Comparison of ENCODE assay signal across 8 cellular contexts in genomic region chr5:112174959-112175594, GRCh38.
DNase-seq lines count a peak whose midpoint lies in the region; ATAC-seq and TF ChIP-seq lines count a peak whose summit lies in the region.

No MANE protein-coding gene starts in this region.

- no peaks in the 10 kb centered on the region for H3K79me2 ChIP-seq in DND-41 (ENCODE audit: insufficient read depth, low read length)

- peaks cover 3% of the 10 kb centered on the region; the same call in 1 of the 2 replicates for H3K4me1 ChIP-seq in DND-41 (ENCODE audit: insufficient read depth, low read length)
- peaks cover 0 to 4% (median 0%) of the 10 kb centered on the region in 4 donors for H3K4me1 ChIP-seq in sigmoid colon

- H3K36me3 ChIP-seq in DND-41 (ENCODE audit: insufficient read depth, low read length) (no peaks in the 10 kb centered on the region), sigmoid colon (peaks cover 0 to 3% (median 0%) of the 10 kb centered on the region in 4 donors)

- no peaks in the 10 kb centered on the region for H4K20me1 ChIP-seq in DND-41 (ENCODE audit: insufficient read depth, low read length)

- TF ChIP-seq CTCF in DND-41 (IDR thresholded peaks at IDR 0.05; ENCODE audit: borderline replicate concordance, extremely low read depth, low read length, poor library complexity, severe bottlenecking) (peak; percentile 71), sigmoid colon (IDR thresholded peaks at IDR 0.05) (peak; percentile 15 to 51 (median 44))

- 0 out of 2 replicates have a peak overlapping the region, but pooled peaks have one; percentile 6 for H3K4me2 ChIP-seq in DND-41 (ENCODE audit: insufficient read depth, low read length)

- peak; percentile 52 for DNase-seq in DND-41
- DNase-seq in NCI-H69 (lab: John Stamatoyannopoulos, UW) = peak; percentile 83
- DNase-seq in activated naive CD4-positive, alpha-beta T cell treated with anti-CD3 and anti-CD28 coated beads, Interleukin-2, amount 50 U/mL, for 16 hours = peak; percentile 16
- no peak for DNase-seq in left cardiac atrium
- DNase-seq in sigmoid colon = no peak
- no peak for DNase-seq in ecto neural progenitor cell (ENCODE audit: low spot score)

- H2AFZ ChIP-seq in DND-41 (ENCODE audit: low read depth, low read length) = no peak overlapping the region

- ATAC-seq in DND-41 (ENCODE audit: insufficient read depth, low read depth) (peak; percentile 84), GM19455 (IDR thresholded peaks at IDR 0.05; ENCODE audit: unreplicated experiment) (peak; percentile 87), HG03460 (IDR thresholded peaks at IDR 0.05; ENCODE audit: unreplicated experiment) (peak; percentile 89), left cardiac atrium (peak; percentile 66 to 74)

- TF ChIP-seq EP300 in sigmoid colon (IDR thresholded peaks at IDR 0.05) = no peak

- H3K27me3 ChIP-seq in DND-41 (ENCODE audit: insufficient read depth, low read length, poor library complexity) (no peaks in the 10 kb centered on the region), sigmoid colon (no peaks in the 10 kb centered on the region)

- H3K4me3 ChIP-seq in DND-41 (ENCODE audit: low read depth in 1 of 2, low read length in 2 of 2) (no peak overlapping the region), sigmoid colon (no peak overlapping the region)

- H3K9me3 ChIP-seq in DND-41 (ENCODE audit: insufficient read depth, low read length, severe bottlenecking) (no peaks in the 10 kb centered on the region), sigmoid colon (no peaks in the 10 kb centered on the region)

- no peak for TF ChIP-seq POLR2A in sigmoid colon (IDR thresholded peaks at IDR 0.05)

- intact Hi-C loops in left cardiac atrium (cut with DNase I) (loop anchor here (2.0 to 10.0 kb wide), 3 partner anchors 246 to 350 kb away; no protein-coding TSS in a partner anchor), sigmoid colon (cut with DNase I) (loop anchor here (1.0 kb wide), 1 partner anchor 245 kb away; no protein-coding TSS in a partner anchor)

- H3K9ac ChIP-seq in DND-41 (ENCODE audit: low read depth, low read length) = no peak overlapping the region

- 29 to 32% methylated on average over 8 of the region's 8 CpGs for WGBS in sigmoid colon, 2 donors

- H3K27ac ChIP-seq in DND-41 (ENCODE audit: low read length) (no peak overlapping the region), sigmoid colon (no peak overlapping the region)

Comparison
In these comparisons a context has a peak if more than half of its experiments do, and no peak if none do; other contexts are left out.
1. DNase-seq: peak in DND-41 (single experiment), NCI-H69 (single experiment) and activated naive CD4-positive, alpha-beta T cell treated with anti-CD3 and anti-CD28 coated beads, Interleukin-2, amount 50 U/mL, for 16 hours (single experiment); none in left cardiac atrium (single experiment), sigmoid colon (single experiment) and ecto neural progenitor cell (single experiment).
2. Peak in every context shown above with its lines, with median percentiles within 50 percentile points of each other: ATAC-seq.